8 cellular contexts compared by ENCODE assay signal in genomic region chr17:62653002-62653830, GRCh38. TPM values are rescaled to one million over a fixed set of nuclear protein-coding genes. Genes with fewer than 3 reads are reported as not detected.
DNase-seq lines count a peak whose midpoint lies in the region; ATAC-seq and TF ChIP-seq lines count a peak whose summit lies in the region.

No MANE protein-coding gene starts in this region.

- no peak for TF ChIP-seq CTCF in right lobe of liver (IDR thresholded peaks at IDR 0.05)

- DNase-seq in SIG-M5 treated with dmso at 0.1 percent for 504 hours (lab: John Stamatoyannopoulos, UW; ENCODE audit: unreplicated experiment) (peak; percentile 61), SIG-M5 (lab: John Stamatoyannopoulos, UW) (no peak), NCI-H2196 (lab: John Stamatoyannopoulos, UW; ENCODE audit: unreplicated experiment) (peak; percentile 94), right lobe of liver (peak; percentile 72 to 80 (median 78))
- DNase-seq in stimulated activated CD4-positive, alpha-beta T cell treated with anti-CD3 and anti-CD28 coated beads, TNF-alpha, amount 100 ng/mL, for 24 hours (ENCODE audit: low read depth in 3 of 3): peak; percentile 76 to 95 (median 81)

- peak overlapping the region; percentile 43 to 56 (median 51) for H3K4me3 ChIP-seq in right lobe of liver

- peak; percentile 30 for TF ChIP-seq POLR2A in right lobe of liver (IDR thresholded peaks at IDR 0.05)

- no peaks in the 10 kb centered on the region for H3K27me3 ChIP-seq in right lobe of liver

- H3K9me3 ChIP-seq in right lobe of liver: no peaks in the 10 kb centered on the region

- peaks cover 0 to 4% (median 0%) of the 10 kb centered on the region in 4 donors for H3K4me1 ChIP-seq in right lobe of liver

- ATAC-seq in HG03066 (IDR thresholded peaks at IDR 0.05; ENCODE audit: low read depth, unreplicated experiment) (peak; percentile 73), right lobe of liver (peak; percentile 64 to 82 (median 78))
- peak; percentile 97 to 98 for ATAC-seq in activated CD4-positive, CD25-positive, alpha-beta regulatory T cell treated with anti-CD3 and anti-CD28 coated beads, Interleukin-2, amount 50 U/mL, for 24 hours

- H3K27ac ChIP-seq in cingulate gyrus (ENCODE audit: low read depth, low read length) (peak overlapping the region; percentile 39), right lobe of liver (peak overlapping the region in 2 of 3 donors; percentile 5 to 36)

- 5% methylated on average over 19 of the region's 30 CpGs for WGBS in right lobe of liver (ENCODE audit: insufficient coverage, low coverage, low lambda C conversion rate, missing lambda C conversion rate)

- no peaks in the 10 kb centered on the region for H3K36me3 ChIP-seq in right lobe of liver

- intact Hi-C loops in right lobe of liver (cut with DNase I): no loop called here

RNA-seq across cellular contexts. Expression of gene MRC2, which starts 25.7 kb away (rescaled TPM):
- 1 to 10 TPM; 1.7 to 7.4 (median 3.8) TPM for total RNA-seq in right lobe of liver
